22 cellular contexts compared by ENCODE assay signal in genomic region chr6:130749402-130749801, GRCh38.
DNase-seq lines count a peak whose midpoint lies in the region; ATAC-seq, FAIRE-seq and TF ChIP-seq lines count a peak whose summit lies in the region.
"Had no signal": no experiment of that assay in that cellular context is flagged by ENCODE, and none has a peak within 500 bp of the region (broad histone marks: within the 10 kb centered on the region; RNA-seq: fewer than 3 reads in every experiment).

No MANE protein-coding gene starts in this region.

- no peak overlapping the region for H3K4me3 ChIP-seq in bronchial epithelial cell (ENCODE audit: low read depth, low read length)
- no peak overlapping the region for H3K4me3 ChIP-seq in suprapubic skin
- H3K4me3 ChIP-seq in tibial artery: no peak overlapping the region
- H3K4me3 ChIP-seq: spleen had no signal

- H3K9me3 Mint-ChIP-seq in stimulated activated effector memory CD8-positive, alpha-beta T cell treated with anti-CD3 and anti-CD28 coated beads, Interleukin-12 subunit alpha, Interleukin-12 subunit beta, amount 100 ng/mL, for 72 hours: no peaks in the 10 kb centered on the region
- H3K9me3 Mint-ChIP-seq: effector memory CD8-positive, alpha-beta T cell had no signal

- TF ChIP-seq POLR2A in suprapubic skin (IDR thresholded peaks at IDR 0.05): no peak

- no peaks in the 10 kb centered on the region for H3K4me1 ChIP-seq in suprapubic skin
- no peaks in the 10 kb centered on the region for H3K4me1 ChIP-seq in tibial artery
- H3K4me1 ChIP-seq: spleen had no signal

- H3K27ac Mint-ChIP-seq in stimulated activated effector memory CD8-positive, alpha-beta T cell treated with anti-CD3 and anti-CD28 coated beads, Interleukin-12 subunit alpha, Interleukin-12 subunit beta, amount 100 ng/mL, for 72 hours: no peak overlapping the region
- H3K27ac Mint-ChIP-seq: activated B cell treated with CpG ODN at 0.5 μM for 24 hours; activated T-helper 2 cell treated with anti-CD3 and anti-CD28 coated beads, Interferon-gamma antibody, Interleukin-2, Interleukin-4, amounts not matched to agents 10 μg/mL and 5 μg/mL and 100 μg/mL, durations not matched to agents 14 hours and 24 hours and 36 hours; effector memory CD8-positive, alpha-beta T cell had no signal

- H3K27me3 ChIP-seq in bronchial epithelial cell (ENCODE audit: control insufficient read depth, insufficient read depth, low read length) (no peaks in the 10 kb centered on the region), suprapubic skin (no peaks in the 10 kb centered on the region), tibial artery (no peaks in the 10 kb centered on the region)
- H3K27me3 ChIP-seq: spleen had no signal

- intact Hi-C loops in tibial artery (cut with DNase I; ENCODE audit: low total_unique reads): no loop called here

- no peak for TF ChIP-seq EP300 in suprapubic skin (IDR thresholded peaks at IDR 0.05)

- H3K9me3 ChIP-seq in suprapubic skin (peaks cover 3% of the 10 kb centered on the region), tibial artery (peaks cover 0 to 10% (median 8%) of the 10 kb centered on the region in 3 donors)

- peak; percentile 72 for FAIRE-seq in bronchial epithelial cell (lab: Jason Lieb, UNC)

- H3K36me3 ChIP-seq in bronchial epithelial cell (ENCODE audit: control insufficient read depth, insufficient read depth, low read length) (no peaks in the 10 kb centered on the region), suprapubic skin (no peaks in the 10 kb centered on the region), tibial artery (no peaks in the 10 kb centered on the region)
- H3K36me3 ChIP-seq: spleen had no signal

- 92% methylated on average over 3 of the region's 3 CpGs for WGBS in suprapubic skin

- DNase-seq in NCI-H82 (lab: John Stamatoyannopoulos, UW) (peak; percentile 8), NCI-H82 treated with DMSO at 0.1 percent for 48 hours (lab: John Stamatoyannopoulos, UW; ENCODE audit: unreplicated experiment) (no peak), M059J (ENCODE audit: low read depth) (peak; percentile 20), bronchial epithelial cell (ENCODE audit: low read depth) (no peak), HuH-7 (ENCODE audit: low spot score) (no peak), suprapubic skin (ENCODE audit: low spot score in 2 of 2) (no peak), tibial artery (no peak)
- DNase-seq in stimulated activated effector memory CD8-positive, alpha-beta T cell treated with anti-CD3 and anti-CD28 coated beads, Interleukin-12 subunit alpha, Interleukin-12 subunit beta, amount 100 ng/mL, for 72 hours (ENCODE audit: low spot score in 2 of 2): no peak
- DNase-seq: 8988T; activated B cell treated with CpG ODN at 0.5 μM for 24 hours; central memory CD4-positive, alpha-beta T cell; DMS79; effector memory CD8-positive, alpha-beta T cell; hippocampal formation; KBM-7; NCI-H1436 treated with DMSO at 0.1 percent for 48 hours; NCI-H2227 treated with DMSO at 0.1 percent for 48 hours; SHP77; spleen; T-helper 1 cell; trophoblast cell had no signal

- peak; percentile 39 for ATAC-seq in stimulated activated effector memory CD8-positive, alpha-beta T cell treated with anti-CD3 and anti-CD28 coated beads, Interleukin-12 subunit alpha, Interleukin-12 subunit beta, amount 100 ng/mL, for 72 hours
- ATAC-seq: effector memory CD8-positive, alpha-beta T cell had no signal

- no peaks in the 10 kb centered on the region for H3K36me3 Mint-ChIP-seq in stimulated activated effector memory CD8-positive, alpha-beta T cell treated with anti-CD3 and anti-CD28 coated beads, Interleukin-12 subunit alpha, Interleukin-12 subunit beta, amount 100 ng/mL, for 72 hours

- no peaks in the 10 kb centered on the region for H3K4me1 Mint-ChIP-seq in stimulated activated effector memory CD8-positive, alpha-beta T cell treated with anti-CD3 and anti-CD28 coated beads, Interleukin-12 subunit alpha, Interleukin-12 subunit beta, amount 100 ng/mL, for 72 hours
- H3K4me1 Mint-ChIP-seq: activated B cell treated with CpG ODN at 0.5 μM for 24 hours had no signal

- H3K27ac ChIP-seq in suprapubic skin (no peak overlapping the region), tibial artery (no peak overlapping the region)
- H3K27ac ChIP-seq: spleen had no signal

- TF ChIP-seq CTCF in bronchial epithelial cell (IDR thresholded peaks at IDR 0.05; ENCODE audit: insufficient read depth, low read length, severe bottlenecking) (no peak), suprapubic skin (IDR thresholded peaks at IDR 0.05) (no peak), tibial artery (IDR thresholded peaks at IDR 0.05) (no peak)

- H3K4me3 Mint-ChIP-seq in stimulated activated effector memory CD8-positive, alpha-beta T cell treated with anti-CD3 and anti-CD28 coated beads, Interleukin-12 subunit alpha, Interleukin-12 subunit beta, amount 100 ng/mL, for 72 hours: no peak overlapping the region
- H3K4me3 Mint-ChIP-seq: activated B cell treated with CpG ODN at 0.5 μM for 24 hours; effector memory CD8-positive, alpha-beta T cell had no signal

Comparison
In these comparisons a context has a peak if more than half of its experiments do, and no peak if none do; other contexts are left out.
1. DNase-seq: peak in NCI-H82 (single experiment) and M059J (single experiment); none in NCI-H82 treated with DMSO at 0.1 percent for 48 hours (single experiment), bronchial epithelial cell (single experiment), stimulated activated effector memory CD8-positive, alpha-beta T cell treated with anti-CD3 and anti-CD28 coated beads, Interleukin-12 subunit alpha, Interleukin-12 subunit beta, amount 100 ng/mL, for 72 hours (0 of 2), HuH-7 (single experiment), suprapubic skin (0 of 2) and tibial artery (0 of 2).